ENCODE assay signal across 15 cellular contexts in the genomic region with DNA sequence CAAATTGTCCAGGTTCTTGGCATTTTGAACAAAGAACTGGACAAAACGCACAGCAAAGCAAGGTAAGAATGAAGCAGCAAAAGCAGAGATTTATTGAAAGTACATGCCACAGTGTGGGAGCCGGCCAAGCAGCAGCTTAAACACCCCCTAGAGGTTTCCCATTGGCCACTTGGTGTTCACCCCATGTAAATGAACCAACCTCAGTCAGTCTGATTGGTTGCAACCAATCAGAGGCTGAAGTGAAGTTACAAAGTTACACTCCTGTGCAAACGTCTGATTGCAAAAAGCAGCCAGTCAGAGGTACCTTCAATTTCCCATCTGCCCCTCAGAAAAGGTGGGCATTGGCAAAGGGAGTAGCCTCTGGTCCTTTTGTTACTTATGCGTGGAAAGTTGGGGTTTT. TPM values are rescaled to one million over a fixed set of nuclear protein-coding genes. Genes with fewer than 3 reads are reported as not detected.
DNase-seq lines count a peak whose midpoint lies in the region; ATAC-seq and TF ChIP-seq lines count a peak whose summit lies in the region.
"Had no signal": no experiment of that assay in that cellular context is flagged by ENCODE, and none has a peak within 500 bp of the region (broad histone marks: within the 10 kb centered on the region; RNA-seq: fewer than 3 reads in every experiment).

No MANE protein-coding gene starts in this region.

- TF ChIP-seq POLR2A in Raji (IDR thresholded peaks at IDR 0.05; ENCODE audit: insufficient read depth, low read depth, low read length) = peak; percentile 83

- no peak overlapping the region for H2BK12ac ChIP-seq in trophoblast cell (ENCODE audit: low read length)

- no peak overlapping the region for H2AFZ ChIP-seq in SK-N-SH (ENCODE audit: low read depth)
- H2AFZ ChIP-seq in trophoblast cell (ENCODE audit: insufficient read depth, low read length, poor library complexity) = no peak overlapping the region

- POLR2A ChIA-PET in SK-N-SH (lab: Yijun Ruan, JAX) = no interaction called here

- TF ChIP-seq CTCF in SK-N-SH (IDR thresholded peaks at IDR 0.05) = no peak

- H3K18ac ChIP-seq in trophoblast cell (ENCODE audit: low read length) = no peak overlapping the region

- 24% methylated on average over 4 of the region's 4 CpGs for WGBS in SK-N-SH (ENCODE audit: low lambda C conversion rate)
- WGBS in trophoblast cell (ENCODE audit: extremely low coverage, insufficient coverage, insufficient read length) = no CpG with 5 or more reads among the region's 4 CpGs

- H2AK5ac ChIP-seq in trophoblast cell (ENCODE audit: low read length) = no peak overlapping the region

- no peak overlapping the region for H2BK5ac ChIP-seq in trophoblast cell (ENCODE audit: low read depth, low read length, poor library complexity)

- H3K4me2 ChIP-seq in SK-N-SH (no peak overlapping the region), trophoblast cell (ENCODE audit: low read length) (peak overlapping the region; percentile 27)

- no peak overlapping the region for H4K91ac ChIP-seq in trophoblast cell (ENCODE audit: low read depth, low read length)

- no peaks in the 10 kb centered on the region for H4K20me1 ChIP-seq in SK-N-SH (ENCODE audit: insufficient read depth)

- TF ChIP-seq EP300 in SK-N-SH (IDR thresholded peaks at IDR 0.05; ENCODE audit: borderline replicate concordance in 1 of 2, low read depth in 1 of 2, low read length in 1 of 2) = no peak

- no peak overlapping the region for H3K14ac ChIP-seq in trophoblast cell (ENCODE audit: low read length)

- H3F3A ChIP-seq in SK-N-SH (replicated peaks; ENCODE audit: insufficient read depth) = peaks cover under 1% of the 10 kb centered on the region

- ATAC-seq in SK-N-SH treated with all-trans-retinoic acid at 6 μM for 48 hours = peak; percentile 92
- no peak for ATAC-seq in HG02885 (IDR thresholded peaks at IDR 0.05; ENCODE audit: poor library complexity, unreplicated experiment)
- ATAC-seq in HG03095 (IDR thresholded peaks at IDR 0.05; ENCODE audit: unreplicated experiment) = no peak
- ATAC-seq: activated naive CD8-positive, alpha-beta T cell treated with anti-CD3 and anti-CD28 coated beads, Interleukin-2, amount 50 U/mL, for 24 hours had no signal

- H3K4me3 ChIP-seq in SK-N-SH (ENCODE audit: low read depth in 2 of 2, low read length in 1 of 2) (no peak overlapping the region), trophoblast cell (ENCODE audit: low read depth, low read length) (no peak overlapping the region)
- H3K4me3 ChIP-seq: tibial artery had no signal

- no peaks in the 10 kb centered on the region for H3K9me3 ChIP-seq in SK-N-SH
- H3K9me3 ChIP-seq in trophoblast cell (ENCODE audit: insufficient read depth, low read depth, low read length) = peaks cover 7% of the 10 kb centered on the region

- no peak for TF ChIP-seq RAD21 in SK-N-SH (IDR thresholded peaks at IDR 0.05; ENCODE audit: low read length)

- H2BK120ac ChIP-seq in trophoblast cell (ENCODE audit: insufficient read depth, low read length, poor library complexity) = no peak overlapping the region

- H3K4me1 ChIP-seq in SK-N-SH (ENCODE audit: control insufficient read depth in 1 of 2, insufficient read depth in 2 of 2, low read depth in 1 of 2, low read length in 1 of 2) (no peaks in the 10 kb centered on the region), trophoblast cell (ENCODE audit: control insufficient read depth in 1 of 2, insufficient read depth in 2 of 2, low read length in 2 of 2) (no peaks in the 10 kb centered on the region)
- H3K4me1 ChIP-seq: tibial artery had no signal

- H4K12ac ChIP-seq in trophoblast cell (ENCODE audit: low read depth, low read length) = no peak overlapping the region

- H3K23ac ChIP-seq in trophoblast cell (ENCODE audit: low read length) = no peak overlapping the region

- no peaks in the 10 kb centered on the region for H3K79me2 ChIP-seq in SK-N-SH (ENCODE audit: insufficient read depth)
- no peaks in the 10 kb centered on the region for H3K79me2 ChIP-seq in trophoblast cell (ENCODE audit: control insufficient read depth, insufficient read depth, low read length, poor library complexity)

- H3K79me1 ChIP-seq in trophoblast cell (ENCODE audit: low read length) = no peaks in the 10 kb centered on the region

- no peak overlapping the region for H3K4ac ChIP-seq in trophoblast cell (ENCODE audit: low read depth, low read length)

- no peak overlapping the region for H4K8ac ChIP-seq in trophoblast cell (ENCODE audit: low read depth, low read length)

- H3K9me2 ChIP-seq in SK-N-SH = no peaks in the 10 kb centered on the region

- H3K9ac ChIP-seq in SK-N-SH (no peak overlapping the region), trophoblast cell (ENCODE audit: low read length) (no peak overlapping the region)

- no peak for DNase-seq in SK-N-SH
- no peak for DNase-seq in trophoblast cell
- DNase-seq: activated CD8-positive, alpha-beta memory T cell treated with anti-CD3 and anti-CD28 coated beads, Interleukin-2, amount 50 U/mL, for 4 hours; activated naive CD8-positive, alpha-beta T cell treated with anti-CD3 and anti-CD28 coated beads, Interleukin-2, amount 50 U/mL, for 24 hours; DMS79 treated with DMSO at 0.1 percent for 48 hours; GOT3; kidney; naive B cell; NCI-H187 treated with DMSO at 0.1 percent for 48 hours had no signal

- peaks cover 24% of the 10 kb centered on the region; the same call in 1 of the 2 replicates for H3K27me3 ChIP-seq in SK-N-SH (ENCODE audit: insufficient read depth)
- H3K27me3 ChIP-seq in trophoblast cell (ENCODE audit: insufficient read depth, low read length) = no peaks in the 10 kb centered on the region
- H3K27me3 ChIP-seq: tibial artery had no signal

- CTCF ChIA-PET in SK-N-SH (lab: Yijun Ruan, JAX) = no interaction called here

- H3K27ac ChIP-seq in SK-N-SH (ENCODE audit: low read depth in 2 of 2, low read length in 1 of 2) (no peak overlapping the region), trophoblast cell (ENCODE audit: low read depth, low read length) (no peak overlapping the region)
- H3K27ac ChIP-seq: RWPE1, tibial artery had no signal

- H3K36me3 ChIP-seq in SK-N-SH (replicated peaks in 1 of 2; ENCODE audit: control insufficient read depth in 1 of 2, insufficient read depth in 2 of 2, low read length in 1 of 2) (no peaks in the 10 kb centered on the region), trophoblast cell (ENCODE audit: control insufficient read depth in 1 of 2, insufficient read depth in 2 of 2, low read length in 2 of 2) (no peaks in the 10 kb centered on the region)

TF ChIP-seq in SK-N-SH treated with all-trans-retinoic acid at 6 μM for 48 hours, 23 proteins besides CTCF, POLR2A, EP300 and RAD21:
- TF ChIP-seq ZFP3 (CRISPR knock-in tag; IDR thresholded peaks at IDR 0.05) (no peak), GLIS3 (CRISPR knock-in tag; IDR thresholded peaks at IDR 0.05) (no peak), ZNF8 (CRISPR knock-in tag; IDR thresholded peaks at IDR 0.05) (no peak), ESRRG (CRISPR knock-in tag; IDR thresholded peaks at IDR 0.05) (no peak), OSR1 (CRISPR knock-in tag; IDR thresholded peaks at IDR 0.05) (no peak), ISL1 (CRISPR knock-in tag; IDR thresholded peaks at IDR 0.05) (no peak), ZNF70 (CRISPR knock-in tag; IDR thresholded peaks at IDR 0.05) (no peak), BACH2 (CRISPR knock-in tag; IDR thresholded peaks at IDR 0.05; ENCODE audit: borderline replicate concordance) (no peak), CSDC2 (CRISPR knock-in tag; IDR thresholded peaks at IDR 0.05) (no peak)

TF ChIP-seq in SK-N-SH, 30 proteins besides CTCF, POLR2A, EP300 and RAD21:
- no peak for TF ChIP-seq CHD2 (IDR thresholded peaks at IDR 0.05; ENCODE audit: low read length, partially characterized antibody)
- no peak for TF ChIP-seq MXI1 (IDR thresholded peaks at IDR 0.05; ENCODE audit: low read depth, low read length)
- TF ChIP-seq RFX5 (IDR thresholded peaks at IDR 0.05; ENCODE audit: low read length) = no peak
- TF ChIP-seq POLR2AphosphoS5 (IDR thresholded peaks at IDR 0.05; ENCODE audit: low read depth, low read length) = no peak
- TF ChIP-seq GABPA (IDR thresholded peaks at IDR 0.05; ENCODE audit: low read depth) = no peak
- TF ChIP-seq, protein P1, sequence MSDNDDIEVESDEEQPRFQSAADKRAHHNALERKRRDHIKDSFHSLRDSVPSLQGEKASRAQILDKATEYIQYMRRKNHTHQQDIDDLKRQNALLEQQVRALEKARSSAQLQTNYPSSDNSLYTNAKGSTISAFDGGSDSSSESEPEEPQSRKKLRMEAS (IDR thresholded peaks at IDR 0.05; ENCODE audit: low read depth) = no peak
- no peak for TF ChIP-seq FOXM1 (IDR thresholded peaks at IDR 0.05; ENCODE audit: low read depth)
- TF ChIP-seq TCF12 (IDR thresholded peaks at IDR 0.05) = no peak
- TF ChIP-seq GATA2 (CRISPR knock-in tag; IDR thresholded peaks at IDR 0.05) = no peak
- TF ChIP-seq JUND (IDR thresholded peaks at IDR 0.05) = no peak
TF ChIP-seq in SK-N-SH: peak in this region for 0.

RNA-seq across cellular contexts. Expression of a gene that starts 8.8 kb away (rescaled TPM):
- 13.7 and 16.4 TPM in 2 replicates for polyA plus RNA-seq in SK-N-SH (2012; rRNA removed)
- polyA plus RNA-seq in SK-N-SH (2012; cell fraction: cytosol; rRNA removed) = 13.2 and 14.7 TPM in 2 replicates
- 32.7 and 33.9 TPM in 2 replicates for polyA plus RNA-seq in SK-N-SH (2012; cell fraction: nucleus; rRNA removed)
- 13.5 and 13.9 TPM in 2 replicates for polyA plus RNA-seq in trophoblast cell (2013)

RNA-seq across cellular contexts. Expression of a gene that starts 18.1 kb away (rescaled TPM):
- 0.02 TPM in 1 of 2 replicates, not detected in the other for polyA plus RNA-seq in SK-N-SH (2012; rRNA removed)
- polyA plus RNA-seq in SK-N-SH (2012; cell fraction: cytosol; rRNA removed) = 0.01 TPM in 1 of 2 replicates, not detected in the other
- polyA plus RNA-seq in SK-N-SH (2012; cell fraction: nucleus; rRNA removed) = 0.04 and 0.06 TPM in 2 replicates
- 0.04 TPM in 1 of 2 replicates, not detected in the other for polyA plus RNA-seq in trophoblast cell (2013)

RNA-seq across cellular contexts. Expression of a gene that starts 30.7 kb away (rescaled TPM):
- polyA plus RNA-seq in SK-N-SH (2012; rRNA removed) = 1.2 and 2.3 TPM in 2 replicates
- polyA plus RNA-seq in SK-N-SH (2012; cell fraction: cytosol; rRNA removed) = 2.0 and 2.3 TPM in 2 replicates
- polyA plus RNA-seq in SK-N-SH (2012; cell fraction: nucleus; rRNA removed) = 1.2 and 2.5 TPM in 2 replicates
- 1.8 and 2.1 TPM in 2 replicates for polyA plus RNA-seq in trophoblast cell (2013)

RNA-seq across cellular contexts. Expression of a gene that starts 30.8 kb away (rescaled TPM):
- polyA plus RNA-seq in SK-N-SH (2012; rRNA removed) = 7.2 and 10.5 TPM in 2 replicates
- 6.5 and 6.6 TPM in 2 replicates for polyA plus RNA-seq in SK-N-SH (2012; cell fraction: cytosol; rRNA removed)
- 17.5 and 33.2 TPM in 2 replicates for polyA plus RNA-seq in SK-N-SH (2012; cell fraction: nucleus; rRNA removed)
- polyA plus RNA-seq in trophoblast cell (2013) = 17.4 and 17.5 TPM in 2 replicates

RNA-seq across cellular contexts. Expression of a gene that starts 39.5 kb away (rescaled TPM):
- 2.8 and 3.5 TPM in 2 replicates for polyA plus RNA-seq in SK-N-SH (2012; rRNA removed)
- 3.0 and 3.3 TPM in 2 replicates for polyA plus RNA-seq in SK-N-SH (2012; cell fraction: cytosol; rRNA removed)
- polyA plus RNA-seq in SK-N-SH (2012; cell fraction: nucleus; rRNA removed) = 6.8 and 7.9 TPM in 2 replicates
- 3.4 and 3.8 TPM in 2 replicates for polyA plus RNA-seq in trophoblast cell (2013)
